Comparison of ENCODE assay signal across 13 cellular contexts in the genomic region with DNA sequence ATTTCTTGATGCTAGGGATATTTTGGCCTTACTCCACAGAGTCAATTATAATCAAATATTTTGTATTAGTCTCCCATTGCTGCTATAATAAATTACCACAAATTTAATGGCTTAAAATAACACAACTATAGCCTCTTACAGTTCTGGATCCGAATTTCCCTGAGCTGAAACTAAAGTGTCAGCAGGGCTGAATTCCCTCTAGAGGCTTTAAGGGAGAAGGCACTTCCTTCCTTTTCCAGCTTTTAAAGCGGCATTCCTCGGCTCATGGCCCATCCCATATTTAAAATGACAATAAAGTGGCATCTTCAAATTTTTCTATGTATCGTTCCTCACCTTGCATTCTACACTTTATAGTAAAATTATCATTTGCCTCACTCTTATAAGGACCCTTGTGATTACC.
DNase-seq lines count a peak whose midpoint lies in the region; TF ChIP-seq lines count a peak whose summit lies in the region.
"Had no signal": no experiment of that assay in that cellular context is flagged by ENCODE, and none has a peak within 500 bp of the region (broad histone marks: within the 10 kb centered on the region; RNA-seq: fewer than 3 reads in every experiment).

No MANE protein-coding gene starts in this region.

- no peak overlapping the region for H3K18ac ChIP-seq in H9 (ENCODE audit: insufficient read length, low read depth, low read length)

- H2BK15ac ChIP-seq in H9 (ENCODE audit: low read depth, low read length): no peak overlapping the region

- H3K4ac ChIP-seq in H9 (ENCODE audit: low read depth, low read length): no peak overlapping the region

- H4K5ac ChIP-seq in H9 (ENCODE audit: insufficient read length, low read depth, low read length): no peak overlapping the region

- in situ Hi-C loops in SK-MEL-5 (cut with HindIII; ENCODE audit: low pct_unique_long_range_greater_than_20kb, low sequenced_read_pairs): no loop called here

- H3K36me3 ChIP-seq in neural progenitor cell: no peaks in the 10 kb centered on the region
- H3K36me3 ChIP-seq: BE2C had no signal

- H3K36me3 Mint-ChIP-seq in H9 (ENCODE audit: insufficient read depth in 1 of 3, low read depth in 3 of 3): no peaks in the 10 kb centered on the region
- no peaks in the 10 kb centered on the region for H3K36me3 Mint-ChIP-seq in glutamatergic neuron (ENCODE audit: unreplicated experiment)
- no peaks in the 10 kb centered on the region for H3K36me3 Mint-ChIP-seq in neural progenitor cell
- H3K36me3 Mint-ChIP-seq: CD4-positive, alpha-beta memory T cell; IgD-negative memory B cell had no signal

- H3K4me3 ChIP-seq in neural progenitor cell: no peak overlapping the region
- H3K4me3 ChIP-seq: A549 had no signal

- H3K23ac ChIP-seq in H9 (ENCODE audit: insufficient read length, low read depth, low read length): no peak overlapping the region

- H3K27ac Mint-ChIP-seq in H9: no peak overlapping the region
- H3K27ac Mint-ChIP-seq in glutamatergic neuron (ENCODE audit: unreplicated experiment): no peak overlapping the region
- no peak overlapping the region for H3K27ac Mint-ChIP-seq in neural progenitor cell
- H3K27ac Mint-ChIP-seq: CD4-positive, alpha-beta memory T cell; IgD-negative memory B cell had no signal

- DNase-seq in H9 (no peak), SK-MEL-5 (ENCODE audit: low read depth, low spot score) (peak; percentile 1), glutamatergic neuron (no peak), neural progenitor cell (ENCODE audit: low spot score) (peak; percentile 31), GM20000 (ENCODE audit: low spot score) (no peak)
- DNase-seq in central memory CD4-positive, alpha-beta T cell: no peak
- no peak for DNase-seq in activated T-cell treated with anti-CD3 and anti-CD28 coated beads, Interleukin-2, amount 50 U/mL, for 48 hours
- DNase-seq: BE2C; CD4-positive, alpha-beta memory T cell; DMS79 had no signal

- TF ChIP-seq CTCF in H9 (conservative IDR thresholded peaks at IDR 0.05): peak; percentile 57
- peak; percentile 5 for TF ChIP-seq CTCF in glutamatergic neuron (IDR thresholded peaks at IDR 0.05; ENCODE audit: partially characterized antibody, unreplicated experiment)
- peak; percentile 28 for TF ChIP-seq CTCF in neural progenitor cell (IDR thresholded peaks at IDR 0.05)
- no peak for TF ChIP-seq CTCF in GM20000 (IDR thresholded peaks at IDR 0.05; ENCODE audit: extremely low read depth, missing control alignments)

- no peaks in the 10 kb centered on the region for H3K79me1 ChIP-seq in H9 (ENCODE audit: insufficient read depth, low read depth, low read length, poor library complexity, severe bottlenecking)

- H3K4me2 ChIP-seq in H9 (ENCODE audit: insufficient read depth, insufficient read length, low read length): no peak overlapping the region
- H3K4me2 ChIP-seq in neural progenitor cell: no peak overlapping the region
- H3K4me2 ChIP-seq: A549 had no signal

- H3K79me2 ChIP-seq in H9 (ENCODE audit: insufficient read depth, low read length) (no peaks in the 10 kb centered on the region), neural progenitor cell (ENCODE audit: low read depth) (no peaks in the 10 kb centered on the region)

- no CpG with 5 or more reads among the region's 4 CpGs for WGBS in H9 (ENCODE audit: extremely low coverage, insufficient read length, low lambda C conversion rate)

- H3F3A ChIP-seq in neural progenitor cell (ENCODE audit: low read depth): no peaks in the 10 kb centered on the region

- H3K14ac ChIP-seq in H9 (ENCODE audit: insufficient read depth, low read length): no peak overlapping the region

- H3K4me1 ChIP-seq in H9 (ENCODE audit: insufficient read depth, low read length): no peaks in the 10 kb centered on the region
- no peaks in the 10 kb centered on the region for H3K4me1 ChIP-seq in neural progenitor cell
- H3K4me1 ChIP-seq: A549, BE2C had no signal

- no peak overlapping the region for H3K4me3 Mint-ChIP-seq in H9
- H3K4me3 Mint-ChIP-seq in glutamatergic neuron (ENCODE audit: unreplicated experiment): no peak overlapping the region
- H3K4me3 Mint-ChIP-seq in neural progenitor cell: no peak overlapping the region
- H3K4me3 Mint-ChIP-seq: CD4-positive, alpha-beta memory T cell; IgD-negative memory B cell had no signal

- H2BK120ac ChIP-seq in H9 (ENCODE audit: low read depth, low read length, poor library complexity, severe bottlenecking): no peak overlapping the region

- H4K8ac ChIP-seq in H9 (replicated peaks; ENCODE audit: insufficient read length, low read depth, low read length): no peak overlapping the region

- H2AFZ ChIP-seq in H9 (ENCODE audit: low read length) (no peak overlapping the region), neural progenitor cell (replicated peaks) (peak overlapping the region; percentile 56)

- no peaks in the 10 kb centered on the region for H3K23me2 ChIP-seq in H9 (ENCODE audit: insufficient read length, low read depth, low read length, poor library complexity, severe bottlenecking)

- H3K9me3 ChIP-seq in H9 (ENCODE audit: control insufficient read depth, low read depth, low read length): no peaks in the 10 kb centered on the region
- H3K9me3 ChIP-seq in neural progenitor cell (ENCODE audit: low read depth): no peaks in the 10 kb centered on the region
- H3K9me3 ChIP-seq: BE2C had no signal

- peaks cover 0 to 2% of the 10 kb centered on the region in 2 experiments; a peak in 1 of 4 replicates for H3K4me1 Mint-ChIP-seq in H9
- H3K4me1 Mint-ChIP-seq in glutamatergic neuron (ENCODE audit: low read depth, unreplicated experiment): no peaks in the 10 kb centered on the region
- H3K4me1 Mint-ChIP-seq in neural progenitor cell: no peaks in the 10 kb centered on the region
- H3K4me1 Mint-ChIP-seq: CD4-positive, alpha-beta memory T cell; IgD-negative memory B cell had no signal

- H2BK5ac ChIP-seq in H9 (ENCODE audit: insufficient read length, low read length): no peak overlapping the region

- H2BK12ac ChIP-seq in H9 (ENCODE audit: insufficient read length, low read depth, low read length): no peak overlapping the region

- no peak overlapping the region for H2AK5ac ChIP-seq in H9 (ENCODE audit: insufficient read length, low read length)

- H3K56ac ChIP-seq in H9 (ENCODE audit: insufficient read length, low read depth, low read length): no peak overlapping the region

- no peaks in the 10 kb centered on the region for H3K9me3 Mint-ChIP-seq in H9
- H3K9me3 Mint-ChIP-seq in glutamatergic neuron (ENCODE audit: unreplicated experiment): no peaks in the 10 kb centered on the region
- no peaks in the 10 kb centered on the region for H3K9me3 Mint-ChIP-seq in neural progenitor cell

- H2BK20ac ChIP-seq in H9 (ENCODE audit: low read depth, low read length, poor library complexity, severe bottlenecking): no peak overlapping the region

- H3K9ac ChIP-seq in H9 (ENCODE audit: extremely low read depth, insufficient read length, low read length): no peak overlapping the region
- no peak overlapping the region for H3K9ac ChIP-seq in neural progenitor cell

- H4K91ac ChIP-seq in H9 (ENCODE audit: insufficient read length, low read depth, low read length): no peak overlapping the region

- H4K20me1 ChIP-seq in H9 (ENCODE audit: control insufficient read depth, insufficient read depth, insufficient read length): no peaks in the 10 kb centered on the region
- no peaks in the 10 kb centered on the region for H4K20me1 ChIP-seq in neural progenitor cell (ENCODE audit: low read depth)

- H3T11ph ChIP-seq in H9 (ENCODE audit: low read length): no peak overlapping the region

- no peaks in the 10 kb centered on the region for H3K27me3 ChIP-seq in H9 (ENCODE audit: insufficient read depth, low read length)
- H3K27me3 ChIP-seq in neural progenitor cell: no peaks in the 10 kb centered on the region
- H3K27me3 ChIP-seq: BE2C had no signal

- H3K27ac ChIP-seq in H9 (ENCODE audit: insufficient read length, low read depth, low read length) (no peak overlapping the region), neural progenitor cell (no peak overlapping the region)
- H3K27ac ChIP-seq: A549, C4-2B had no signal

- H3K27me3 Mint-ChIP-seq in H9 (ENCODE audit: low read depth) (no peaks in the 10 kb centered on the region), glutamatergic neuron (ENCODE audit: unreplicated experiment) (no peaks in the 10 kb centered on the region), neural progenitor cell (ENCODE audit: insufficient read depth, low read depth) (peaks cover 2% of the 10 kb centered on the region)
- H3K27me3 Mint-ChIP-seq: CD4-positive, alpha-beta memory T cell; IgD-negative memory B cell had no signal

Comparison
In these comparisons a context has a peak if more than half of its experiments do, and no peak if none do; other contexts are left out.
1. DNase-seq: peak in SK-MEL-5 (single experiment) and neural progenitor cell (single experiment); none in H9 (single experiment), glutamatergic neuron (single experiment), central memory CD4-positive, alpha-beta T cell (single experiment), activated T-cell treated with anti-CD3 and anti-CD28 coated beads, Interleukin-2, amount 50 U/mL, for 48 hours (0 of 2) and GM20000 (single experiment).